In the genomic region with DNA sequence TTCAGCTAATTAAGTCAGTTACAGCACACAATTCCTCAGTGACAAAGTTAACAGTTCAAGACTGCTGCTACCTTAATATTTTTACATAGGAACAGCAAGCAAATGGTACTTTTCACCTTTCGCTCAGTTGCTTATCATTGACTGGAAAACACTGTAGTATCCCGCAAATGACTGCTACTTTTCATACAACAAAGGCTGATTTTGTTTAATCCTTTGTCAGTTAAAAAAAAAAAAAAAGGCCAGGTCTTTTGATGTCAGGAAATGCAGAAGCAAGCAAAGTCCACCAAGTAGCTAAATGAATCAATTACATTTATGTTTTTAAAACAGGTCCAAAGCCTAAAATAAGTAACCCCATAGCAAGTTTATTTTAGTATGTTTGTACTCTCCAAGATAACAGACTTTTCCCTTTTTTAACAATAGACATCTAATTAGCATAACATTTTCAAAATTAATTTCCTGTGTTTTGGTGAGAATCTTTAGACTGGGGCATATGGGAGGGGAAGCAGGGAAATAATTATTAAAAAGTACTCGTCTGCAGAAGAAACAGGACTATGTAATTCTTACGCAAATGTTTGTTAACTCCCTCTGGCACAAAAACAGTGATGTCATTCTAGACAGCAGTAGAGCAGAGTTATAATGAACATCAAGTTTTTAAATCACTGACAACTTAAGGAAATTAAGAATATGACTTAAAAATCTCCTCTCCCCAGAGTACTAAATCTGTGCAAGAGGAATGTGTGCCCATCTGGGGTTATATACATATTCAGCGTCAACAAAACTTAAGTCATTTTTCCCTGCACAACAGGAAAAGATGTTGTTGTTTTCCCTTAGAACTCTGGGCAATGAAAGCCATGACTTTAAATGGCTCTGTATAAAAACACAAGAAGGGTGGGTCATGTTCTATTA, we compare ENCODE assay signal across 10 cellular contexts. TPM values are rescaled to one million over a fixed set of nuclear protein-coding genes. Genes with fewer than 3 reads are reported as not detected.
DNase-seq lines count a peak whose midpoint lies in the region; ATAC-seq and TF ChIP-seq lines count a peak whose summit lies in the region.
"Had no signal": no experiment of that assay in that cellular context is flagged by ENCODE, and none has a peak within 500 bp of the region (broad histone marks: within the 10 kb centered on the region; RNA-seq: fewer than 3 reads in every experiment).

No MANE protein-coding gene starts in this region.

- no peaks in the 10 kb centered on the region for H3K27me3 Mint-ChIP-seq in activated CD4-positive, alpha-beta T cell treated with anti-CD3 and anti-CD28 coated beads, Interleukin-2, amount 10 ng/mL, durations not matched to agents 7 days and 5 days
- H3K27me3 Mint-ChIP-seq: naive B cell had no signal

- H3K4me3 Mint-ChIP-seq in activated CD4-positive, alpha-beta T cell treated with anti-CD3 and anti-CD28 coated beads, Interleukin-2, amount 10 ng/mL, durations not matched to agents 7 days and 5 days: peak overlapping the region; percentile 21

- intact Hi-C loops in mammary epithelial cell (cut with micrococcal nuclease): no loop called here

- H3K4me1 ChIP-seq in mammary epithelial cell (ENCODE audit: insufficient read depth, low read length): peaks cover 34% of the 10 kb centered on the region
- peaks cover 50 to 77% of the 10 kb centered on the region in 2 donors for H3K4me1 ChIP-seq in thoracic aorta (ENCODE audit: control insufficient read depth in 1 of 2, low read depth in 2 of 2)

- H3K27ac Mint-ChIP-seq in activated CD4-positive, alpha-beta T cell treated with anti-CD3 and anti-CD28 coated beads, Interleukin-2, amount 10 ng/mL, durations not matched to agents 7 days and 5 days: peak overlapping the region; percentile 19

- H3K4me1 Mint-ChIP-seq in activated CD4-positive, alpha-beta T cell treated with anti-CD3 and anti-CD28 coated beads, Interleukin-2, amount 10 ng/mL, durations not matched to agents 7 days and 5 days: peaks cover 53% of the 10 kb centered on the region

- H3K36me3 ChIP-seq in mammary epithelial cell (ENCODE audit: insufficient read depth, low read length) (no peaks in the 10 kb centered on the region), thoracic aorta (no peaks in the 10 kb centered on the region)

- no peaks in the 10 kb centered on the region for H3K9me3 Mint-ChIP-seq in activated CD4-positive, alpha-beta T cell treated with anti-CD3 and anti-CD28 coated beads, Interleukin-2, amount 10 ng/mL, durations not matched to agents 7 days and 5 days
- H3K9me3 Mint-ChIP-seq: naive B cell had no signal

- CTCF ChIA-PET in activated CD4-positive, alpha-beta T cell treated with anti-CD3 and anti-CD28 coated beads, Interleukin-2, amount 10 ng/mL, durations not matched to agents 7 days and 5 days (lab: Charles Lee): interaction anchor here (0.7 to 1.0 kb wide), 2 partner anchors 21 to 49 kb away, joined by 3 to 4 read pairs; no protein-coding TSS in a partner anchor
- CTCF ChIA-PET in mammary epithelial cell (lab: Charles Lee; ENCODE audit: low non-redundant PET): no interaction called here

- in situ Hi-C loops in mammary epithelial cell (cut with MboI; ENCODE audit: low sequenced_read_pairs in 2 of 2): no loop called here

- BruUV-seq in mammary epithelial cell (replicated peaks; lab: Mats Ljungman, UMichigan): no TSS peak

- peaks cover 30% of the 10 kb centered on the region for H3K36me3 Mint-ChIP-seq in activated CD4-positive, alpha-beta T cell treated with anti-CD3 and anti-CD28 coated beads, Interleukin-2, amount 10 ng/mL, durations not matched to agents 7 days and 5 days (ENCODE audit: low read depth)
- H3K36me3 Mint-ChIP-seq: naive B cell had no signal

- H3K9me3 ChIP-seq in mammary epithelial cell (replicated peaks; ENCODE audit: insufficient read depth, low read length) (no peaks in the 10 kb centered on the region), thoracic aorta (no peaks in the 10 kb centered on the region)

- dilution Hi-C loops in mammary epithelial cell (cut with HindIII; ENCODE audit: low sequenced_read_pairs): no loop called here

- no peak for DNase-seq in activated CD4-positive, alpha-beta T cell treated with anti-CD3 and anti-CD28 coated beads, Interleukin-2, amount 10 ng/mL, durations not matched to agents 7 days and 5 days
- DNase-seq in activated CD4-positive, alpha-beta T cell treated with anti-CD3 and anti-CD28 coated beads, Interleukin-2, amount 50 U/mL, for 48 hours: no peak
- DNase-seq in mammary epithelial cell: no peak
- no peak for DNase-seq in left lobe of liver (ENCODE audit: low spot score)
- DNase-seq in thoracic aorta (ENCODE audit: low spot score): no peak
- DNase-seq in cortex of kidney (lab: John Stamatoyannopoulos, UW): no peak
- DNase-seq in AG08396 (ENCODE audit: low spot score): no peak
- no peak for DNase-seq in SIG-M5 treated with dmso at 0.1 percent for 504 hours (lab: John Stamatoyannopoulos, UW; ENCODE audit: unreplicated experiment)
- DNase-seq: naive B cell, NCI-H2029 had no signal

- H3K27me3 ChIP-seq in mammary epithelial cell (ENCODE audit: insufficient read depth, low read length) (no peaks in the 10 kb centered on the region), thoracic aorta (replicated peaks; ENCODE audit: insufficient read depth) (no peaks in the 10 kb centered on the region)

- no peaks in the 10 kb centered on the region for H4K20me1 ChIP-seq in mammary epithelial cell (ENCODE audit: insufficient read depth, low read length)

- whole genome bisulfite sequencing in mammary epithelial cell (ENCODE audit: low coverage, missing lambda C conversion rate): 83% methylated on average over 5 of the region's 5 CpGs

- peak; percentile 77 for ATAC-seq in left lobe of liver
- no peak for ATAC-seq in thoracic aorta (ENCODE audit: insufficient number of reproducible peaks, low FRiP score, low read depth)

- POLR2A ChIA-PET in activated CD4-positive, alpha-beta T cell treated with anti-CD3 and anti-CD28 coated beads, Interleukin-2, amount 10 ng/mL, durations not matched to agents 7 days and 5 days (lab: Charles Lee): no interaction called here

- H2AFZ ChIP-seq in mammary epithelial cell (ENCODE audit: low read depth, low read length): no peak overlapping the region

- H3K4me2 ChIP-seq in mammary epithelial cell (ENCODE audit: insufficient read depth, low read depth, low read length): no peak overlapping the region

- H3K9ac ChIP-seq in mammary epithelial cell (ENCODE audit: insufficient read depth, low read length): no peak overlapping the region

- peak overlapping the region; percentile 3 for H3K27ac ChIP-seq in mammary epithelial cell (ENCODE audit: insufficient read depth, low read depth, low read length)
- H3K27ac ChIP-seq in thoracic aorta: peak overlapping the region; percentile 48 to 67

- H3K79me2 ChIP-seq in mammary epithelial cell (ENCODE audit: insufficient read depth, low read length): peaks cover 89% of the 10 kb centered on the region

- H3K4me3 ChIP-seq in mammary epithelial cell (replicated peaks in 1 of 3; ENCODE audit: insufficient read depth in 1 of 3, low read depth in 2 of 3, low read length in 3 of 3) (no peak overlapping the region), thoracic aorta (no peak overlapping the region)

- TF ChIP-seq CTCF in mammary epithelial cell (conservative IDR thresholded peaks at IDR 0.05 in 1 of 2, IDR thresholded peaks at IDR 0.05 in 1 of 2; ENCODE audit: extremely low read depth in 1 of 2, insufficient read depth in 1 of 2, low read depth in 1 of 2, low read length in 2 of 2) (no peak), thoracic aorta (IDR thresholded peaks at IDR 0.05) (no peak)

RNA-seq across cellular contexts. Expression of gene PFDN1, which starts 9.6 kb away (rescaled TPM):
- total RNA-seq in activated CD4-positive, alpha-beta T cell treated with anti-CD3 and anti-CD28 coated beads, Interleukin-2, amount 10 ng/mL, durations not matched to agents 7 days and 5 days: 10 to 100 TPM; 60.8 to 70.5 TPM
- total RNA-seq in mammary epithelial cell: 10 to 100 TPM; 64.0 to 65.0 TPM
- polyA plus RNA-seq in mammary epithelial cell: 92.4 TPM
- 130 TPM for polyA minus RNA-seq in mammary epithelial cell
- 11.0 TPM for total RNA-seq in left lobe of liver
- total RNA-seq in thoracic aorta: 10 to 100 TPM; 62.5 to 72.2 TPM

RNA-seq across cellular contexts. Expression of gene HBEGF, which starts 53.1 kb away (rescaled TPM):
- 10 to 100 TPM; 13.7 to 15.4 TPM for total RNA-seq in activated CD4-positive, alpha-beta T cell treated with anti-CD3 and anti-CD28 coated beads, Interleukin-2, amount 10 ng/mL, durations not matched to agents 7 days and 5 days
- total RNA-seq in mammary epithelial cell: 100 to 1,000 TPM in 1 of 2 donors, 10 to 100 TPM in 1; 32.5 to 116 TPM
- polyA plus RNA-seq in mammary epithelial cell: 31.9 TPM
- 38.5 TPM for polyA minus RNA-seq in mammary epithelial cell
- total RNA-seq in left lobe of liver: 0.70 TPM
- total RNA-seq in thoracic aorta: 10 to 100 TPM; 22.6 to 36.0 TPM
